Comparison of ENCODE assay signal across 19 cellular contexts in genomic region chr1:172537827-172538391, GRCh38. TPM values are rescaled to one million over a fixed set of nuclear protein-coding genes. Genes with fewer than 3 reads are reported as not detected.
DNase-seq lines count a peak whose midpoint lies in the region; ATAC-seq, FAIRE-seq and TF ChIP-seq lines count a peak whose summit lies in the region.
"Had no signal": no experiment of that assay in that cellular context is flagged by ENCODE, and none has a peak within 500 bp of the region (broad histone marks: within the 10 kb centered on the region; RNA-seq: fewer than 3 reads in every experiment).

No MANE protein-coding gene starts in this region.

- H4K20me1 ChIP-seq in keratinocyte (ENCODE audit: control insufficient read depth, extremely low read depth, insufficient read depth, low read length): peaks cover 2% of the 10 kb centered on the region

- H3K9ac ChIP-seq in HUES6 (ENCODE audit: low read length) (peak overlapping the region; percentile 40), keratinocyte (ENCODE audit: control insufficient read depth, extremely low read depth, insufficient read depth, low read length) (no peak overlapping the region)

- H3K27ac Mint-ChIP-seq in brain: peak overlapping the region in 1 of 5 experiments; percentile 6
- H3K27ac Mint-ChIP-seq: T-cell had no signal

- no peaks in the 10 kb centered on the region for H3K36me3 ChIP-seq in HUES6 (ENCODE audit: control insufficient read depth, insufficient read depth, low read length)
- H3K36me3 ChIP-seq in keratinocyte (ENCODE audit: control insufficient read depth in 2 of 2, extremely low read depth in 1 of 2, insufficient read depth in 2 of 2, low read length in 2 of 2): peaks cover 0 to 4% of the 10 kb centered on the region in 2 experiments
- H3K36me3 ChIP-seq: BE2C, brain microvascular endothelial cell, gastroesophageal sphincter, MG63 had no signal

- peak overlapping the region; percentile 10 for H3K4me2 ChIP-seq in keratinocyte (ENCODE audit: control insufficient read depth, extremely low read depth, insufficient read depth, low read depth, low read length)

- H3K36me3 Mint-ChIP-seq in brain: no peaks in the 10 kb centered on the region
- H3K36me3 Mint-ChIP-seq: naive thymus-derived CD8-positive, alpha-beta T cell had no signal

- no peak for FAIRE-seq in keratinocyte (lab: Jason Lieb, UNC)
- FAIRE-seq: small intestine had no signal

- H3K27me3 ChIP-seq in HUES6 (ENCODE audit: control insufficient read depth, insufficient read depth, low read length): no peaks in the 10 kb centered on the region
- H3K27me3 ChIP-seq in keratinocyte (ENCODE audit: control insufficient read depth, extremely low read depth, insufficient read depth, low read length): no peaks in the 10 kb centered on the region
- H3K27me3 ChIP-seq: BE2C, brain microvascular endothelial cell, gastroesophageal sphincter, MG63 had no signal

- peaks cover 9% of the 10 kb centered on the region for H3K27me3 Mint-ChIP-seq in brain
- H3K27me3 Mint-ChIP-seq: naive thymus-derived CD8-positive, alpha-beta T cell; T-cell had no signal

- H2AFZ ChIP-seq in keratinocyte (ENCODE audit: control insufficient read depth, low read length): no peak overlapping the region

- H3K4me1 ChIP-seq in HUES6 (ENCODE audit: control insufficient read depth, insufficient read depth, low read length) (peaks cover 70% of the 10 kb centered on the region), keratinocyte (ENCODE audit: control insufficient read depth, extremely low read depth, insufficient read depth, low read length) (peaks cover 25% of the 10 kb centered on the region)

- H3K4me1 Mint-ChIP-seq in brain: peaks cover 78% of the 10 kb centered on the region

- H3K79me2 ChIP-seq in keratinocyte (ENCODE audit: control insufficient read depth, insufficient read depth, low read length): peaks cover 93% of the 10 kb centered on the region

- dilution Hi-C loops in keratinocyte (cut with MboI; ENCODE audit: extremely low pct_ligation_motif_present, low sequenced_read_pairs): no loop called here

- H3K27ac ChIP-seq in HUES6 (ENCODE audit: low read depth, low read length): peak overlapping the region; percentile 74
- H3K27ac ChIP-seq in keratinocyte (ENCODE audit: control insufficient read depth, insufficient read depth, low read length): peak overlapping the region; percentile 24
- H3K27ac ChIP-seq: brain microvascular endothelial cell, gastroesophageal sphincter had no signal

- no peaks in the 10 kb centered on the region for H3K9me3 Mint-ChIP-seq in brain
- H3K9me3 Mint-ChIP-seq: activated T-cell treated with anti-CD3 and anti-CD28 coated beads, Interleukin-2, amount 50 U/mL, for 4 hours; naive thymus-derived CD8-positive, alpha-beta T cell; T-cell had no signal

- TF ChIP-seq CTCF in brain (conservative IDR thresholded peaks at IDR 0.05) (no peak), keratinocyte (optimal IDR thresholded peaks at IDR 0.05 in 1 of 3, IDR thresholded peaks at IDR 0.05 in 1 of 3, conservative IDR thresholded peaks at IDR 0.05 in 1 of 3; ENCODE audit: extremely low read depth in 1 of 3, insufficient read depth in 2 of 3, low read length in 3 of 3) (no peak)

- H3K4me3 Mint-ChIP-seq in brain: peak overlapping the region in 4 of 5 experiments; percentile 14 to 67 (median 42)
- H3K4me3 Mint-ChIP-seq: activated T-cell treated with anti-CD3 and anti-CD28 coated beads, Interleukin-2, amount 50 U/mL, for 4 hours; T-cell had no signal

- ATAC-seq in HG02763 (IDR thresholded peaks at IDR 0.05; ENCODE audit: unreplicated experiment): no peak
- ATAC-seq in HG03175 (IDR thresholded peaks at IDR 0.05; ENCODE audit: unreplicated experiment): no peak
- ATAC-seq in HG02840 (IDR thresholded peaks at IDR 0.05; ENCODE audit: low FRiP score, unreplicated experiment): no peak
- ATAC-seq: activated T-cell treated with anti-CD3 and anti-CD28 coated beads, Interleukin-2, amount 50 U/mL, for 4 hours; gastroesophageal sphincter; left lobe of liver; naive thymus-derived CD8-positive, alpha-beta T cell; T-cell had no signal

- H3K9me3 ChIP-seq in HUES6 (ENCODE audit: control insufficient read depth, insufficient read depth, low read depth, low read length) (no peaks in the 10 kb centered on the region), keratinocyte (ENCODE audit: control insufficient read depth, low read depth, low read length) (no peaks in the 10 kb centered on the region)
- H3K9me3 ChIP-seq: BE2C, gastroesophageal sphincter, MG63 had no signal

- DNase-seq in ELF-1 (ENCODE audit: low read depth, low spot score) (peak; percentile 30), keratinocyte (ENCODE audit: low read depth, low spot score) (no peak), medulla oblongata (ENCODE audit: extremely low spot score) (no peak)
- DNase-seq: activated CD4-positive, alpha-beta T cell treated with anti-CD3 and anti-CD28 coated beads for 48 hours; activated T-cell treated with anti-CD3 and anti-CD28 coated beads, Interleukin-2, amount 50 U/mL, for 4 hours; BE2C; brain microvascular endothelial cell; effector CD8-positive, alpha-beta T cell; MG63; naive thymus-derived CD8-positive, alpha-beta T cell; small intestine; T-cell had no signal

- H3K4me3 ChIP-seq in HUES6 (ENCODE audit: low read depth, low read length): peak overlapping the region; percentile 43
- no peak overlapping the region for H3K4me3 ChIP-seq in keratinocyte (ENCODE audit: control insufficient read depth in 2 of 3, extremely low read depth in 1 of 3, insufficient read depth in 2 of 3, low read depth in 1 of 3, low read length in 3 of 3)
- H3K4me3 ChIP-seq: gastroesophageal sphincter, MG63 had no signal

- no peaks in the 10 kb centered on the region for H3K9me1 ChIP-seq in keratinocyte (ENCODE audit: control insufficient read depth, extremely low read depth, insufficient read depth, low read length)

RNA-seq across cellular contexts. Expression of gene SUCO, which starts 5.0 kb away (rescaled TPM):
- polyA plus RNA-seq in brain (ENCODE audit: insufficient read depth, low read depth, low replicate concordance): 8.6 TPM
- 8.3 to 13.8 TPM (median 11.2 TPM) in 3 replicates for polyA plus RNA-seq in keratinocyte
- polyA plus RNA-seq in keratinocyte (2011; ENCODE audit: low read depth): 57.4 TPM
- 3.6 and 7.6 TPM in 2 replicates for polyA plus RNA-seq in keratinocyte (2011; cell fraction: cytosol; rRNA removed)
- 13.3 and 21.4 TPM in 2 replicates for polyA plus RNA-seq in keratinocyte (2011; cell fraction: nucleus; rRNA removed)
- 10.2 and 13.5 TPM in 2 replicates for polyA plus RNA-seq in keratinocyte (2012; ENCODE audit: low replicate concordance)
- polyA minus RNA-seq in keratinocyte: 3.2 to 21.3 TPM (median 15.4 TPM) in 3 replicates
- polyA minus RNA-seq in keratinocyte (2011; cell fraction: cytosol; rRNA and poly(A)+ RNA removed): 8.8 TPM
- polyA minus RNA-seq in keratinocyte (2011; cell fraction: nucleus; rRNA and poly(A)+ RNA removed): 24.3 and 38.9 TPM in 2 replicates
